ENCODE assay signal across 1 cellular context in genomic region chr12:53190108-53190729, GRCh38.
TF ChIP-seq lines count a peak whose summit lies in the region.

No MANE protein-coding gene starts in this region.

TF ChIP-seq in HepG2, 621 proteins besides CTCF, POLR2A, EP300 and RAD21 (continues in another document):
- TF ChIP-seq MATR3 (CRISPR knock-in tag; IDR thresholded peaks at IDR 0.05) (no peak), MYPOP (CRISPR knock-in tag; IDR thresholded peaks at IDR 0.05) (no peak), GATA4 (IDR thresholded peaks at IDR 0.05; ENCODE audit: borderline replicate concordance, low read depth) (no peak), ZFP91 (CRISPR knock-in tag; IDR thresholded peaks at IDR 0.05; ENCODE audit: borderline replicate concordance) (0 out of 2 replicates have a peak, but pooled peaks have one; percentile 34), ZNF18 (CRISPR knock-in tag; IDR thresholded peaks at IDR 0.05; ENCODE audit: insufficient replicate concordance) (no peak), KDM2A (CRISPR knock-in tag; IDR thresholded peaks at IDR 0.05; ENCODE audit: borderline replicate concordance, low read depth) (peak; percentile 55; the same call in 1 of the 2 replicates), JARID2 (CRISPR knock-in tag; IDR thresholded peaks at IDR 0.05; ENCODE audit: insufficient replicate concordance) (no peak), NFE2L2 (IDR thresholded peaks at IDR 0.05; ENCODE audit: low read length) (no peak), YY1 (IDR thresholded peaks at IDR 0.05; ENCODE audit: insufficient read depth, insufficient replicate concordance, low read depth, low read length) (no peak), NAIF1 (CRISPR knock-in tag; IDR thresholded peaks at IDR 0.05; ENCODE audit: borderline replicate concordance) (no peak), TARDBP (CRISPR knock-in tag; IDR thresholded peaks at IDR 0.05) (0 out of 2 replicates have a peak, but pooled peaks have one; percentile 67), REST (IDR thresholded peaks at IDR 0.05; ENCODE audit: borderline replicate concordance in 1 of 2, low read depth in 1 of 2, low read length in 2 of 2) (no peak), DBP (CRISPR knock-in tag; IDR thresholded peaks at IDR 0.05; ENCODE audit: not compliant biosample characterization) (no peak), CC2D1A (CRISPR knock-in tag; IDR thresholded peaks at IDR 0.05) (no peak), IRX3 (CRISPR knock-in tag; IDR thresholded peaks at IDR 0.05; ENCODE audit: borderline replicate concordance, low read depth) (no peak), RBM22 (optimal IDR thresholded peaks at IDR 0.05; ENCODE audit: low read length) (peak; percentile 71), PCBP2 (optimal IDR thresholded peaks at IDR 0.05; ENCODE audit: low read depth, low read length, poor library complexity, severe bottlenecking) (no peak), TMF1 (CRISPR knock-in tag; IDR thresholded peaks at IDR 0.05; ENCODE audit: low read depth) (no peak), NFRKB (IDR thresholded peaks at IDR 0.05) (no peak), TAF1 (CRISPR knock-in tag; IDR thresholded peaks at IDR 0.05) (no peak), ELF1 (CRISPR knock-in tag; IDR thresholded peaks at IDR 0.05) (0 out of 2 replicates have a peak, but pooled peaks have one; percentile 17), GABPA (IDR thresholded peaks at IDR 0.05; ENCODE audit: low read depth, low read length) (no peak), GABPA (CRISPR knock-in tag; IDR thresholded peaks at IDR 0.05; ENCODE audit: low read depth) (peak; percentile 48; the same call in 1 of the 2 replicates), ZNF782 (CRISPR knock-in tag; IDR thresholded peaks at IDR 0.05; ENCODE audit: borderline replicate concordance) (no peak), ERF (CRISPR knock-in tag; IDR thresholded peaks at IDR 0.05) (no peak), SIX1 (CRISPR knock-in tag; IDR thresholded peaks at IDR 0.05; ENCODE audit: borderline replicate concordance) (no peak), BRF2 (CRISPR knock-in tag; IDR thresholded peaks at IDR 0.05) (no peak), SNAPC4 (CRISPR knock-in tag; IDR thresholded peaks at IDR 0.05) (no peak), CCDC6 (CRISPR knock-in tag; IDR thresholded peaks at IDR 0.05) (0 out of 2 replicates have a peak, but pooled peaks have one; percentile 44), ZNF326 (CRISPR knock-in tag; IDR thresholded peaks at IDR 0.05; ENCODE audit: borderline replicate concordance) (no peak), ZNF549 (CRISPR knock-in tag; IDR thresholded peaks at IDR 0.05) (no peak), ZNF790 (CRISPR knock-in tag; IDR thresholded peaks at IDR 0.05; ENCODE audit: borderline replicate concordance) (no peak), NFAT5 (CRISPR knock-in tag; IDR thresholded peaks at IDR 0.05) (no peak), ISX (CRISPR knock-in tag; conservative IDR thresholded peaks at IDR 0.05) (no peak), THAP7 (CRISPR knock-in tag; IDR thresholded peaks at IDR 0.05) (no peak)
